ENCODE assay signal across 11 cellular contexts in genomic region chr4:183723561-183724228, GRCh38.
A peak's percentile ranks its signal among the peaks of the same experiment; 100 is the strongest.
DNase-seq lines count a peak whose midpoint lies in the region; ATAC-seq and TF ChIP-seq lines count a peak whose summit lies in the region.
"Had no signal": no experiment of that assay in that cellular context is flagged by ENCODE, and none has a peak within 500 bp of the region (broad histone marks: within the 10 kb centered on the region; RNA-seq: fewer than 3 reads in every experiment).

No MANE protein-coding gene starts in this region.

- intact Hi-C loops in body of pancreas (cut with DNase I) (no loop called here), natural killer cell (cut with micrococcal nuclease) (no loop called here)

- no peak for DNase-seq in CD4-positive, CD25-positive, alpha-beta regulatory T cell
- DNase-seq in HFFc6 (no peak), body of pancreas (no peak), natural killer cell (no peak), GM19240 (ENCODE audit: insufficient read length, low spot score) (no peak), cerebellar cortex (ENCODE audit: low spot score) (no peak), NCI-H1092 (lab: John Stamatoyannopoulos, UW) (no peak), NCI-H2107 (lab: John Stamatoyannopoulos, UW) (no peak)

- WGBS in body of pancreas, 2 donors = 60 to 63% methylated on average over 12 of the region's 12 CpGs

- no peaks in the 10 kb centered on the region for H3K9me3 Mint-ChIP-seq in CD4-positive, CD25-positive, alpha-beta regulatory T cell
- H3K9me3 Mint-ChIP-seq in HFFc6 = 0 out of 2 replicates have a peak, but pooled peaks cover 5% of the 10 kb centered on the region
- no peaks in the 10 kb centered on the region for H3K9me3 Mint-ChIP-seq in natural killer cell

- no peaks in the 10 kb centered on the region for H3K9me3 ChIP-seq in CD4-positive, CD25-positive, alpha-beta regulatory T cell (ENCODE audit: control insufficient read depth in 2 of 2, low read length in 2 of 2)
- H3K9me3 ChIP-seq in body of pancreas = no peaks in the 10 kb centered on the region
- H3K9me3 ChIP-seq: tibial nerve had no signal

- H3K27ac Mint-ChIP-seq in CD4-positive, CD25-positive, alpha-beta regulatory T cell = peak overlapping the region in 1 of 3 donors; percentile 72
- no peak overlapping the region for H3K27ac Mint-ChIP-seq in HFFc6
- H3K27ac Mint-ChIP-seq in natural killer cell = peak overlapping the region in 1 of 2 donors; percentile 75

- peaks cover 15% of the 10 kb centered on the region for H3K4me1 ChIP-seq in CD4-positive, CD25-positive, alpha-beta regulatory T cell (ENCODE audit: control insufficient read depth, insufficient read depth, low read length, poor library complexity, severe bottlenecking)
- H3K4me1 ChIP-seq in body of pancreas = peaks cover 25% of the 10 kb centered on the region

- no peaks in the 10 kb centered on the region for H3K36me3 Mint-ChIP-seq in CD4-positive, CD25-positive, alpha-beta regulatory T cell
- H3K36me3 Mint-ChIP-seq in HFFc6 (ENCODE audit: low read depth) = no peaks in the 10 kb centered on the region
- H3K36me3 Mint-ChIP-seq in natural killer cell = no peaks in the 10 kb centered on the region

- TF ChIP-seq CTCF in HFFc6 (IDR thresholded peaks at IDR 0.05) = no peak
- TF ChIP-seq CTCF in body of pancreas (IDR thresholded peaks at IDR 0.05) = no peak
- no peak for TF ChIP-seq CTCF in natural killer cell (IDR thresholded peaks at IDR 0.05)

- no peaks in the 10 kb centered on the region for H3K27me3 ChIP-seq in CD4-positive, CD25-positive, alpha-beta regulatory T cell (ENCODE audit: control insufficient read depth, insufficient read depth, low read length)
- no peaks in the 10 kb centered on the region for H3K27me3 ChIP-seq in body of pancreas
- H3K27me3 ChIP-seq: left lung, tibial nerve had no signal

- peak overlapping the region; percentile 13 for H3K4me3 ChIP-seq in CD4-positive, CD25-positive, alpha-beta regulatory T cell (ENCODE audit: low read depth, low read length)
- H3K4me3 ChIP-seq in body of pancreas = no peak overlapping the region

- no peak for ATAC-seq in CD4-positive, CD25-positive, alpha-beta regulatory T cell (ENCODE audit: low read depth in 2 of 2)
- ATAC-seq in body of pancreas (no peak), natural killer cell (no peak)

- TF ChIP-seq POLR2A in body of pancreas (IDR thresholded peaks at IDR 0.05) = no peak

- peak overlapping the region; percentile 84 to 89 (median 86) for H3K4me3 Mint-ChIP-seq in CD4-positive, CD25-positive, alpha-beta regulatory T cell
- H3K4me3 Mint-ChIP-seq in HFFc6 = peak overlapping the region; percentile 61
- peak overlapping the region; percentile 93 for H3K4me3 Mint-ChIP-seq in natural killer cell

- H3K27ac ChIP-seq in CD4-positive, CD25-positive, alpha-beta regulatory T cell (ENCODE audit: insufficient read depth, low read length, poor library complexity, severe bottlenecking) = no peak overlapping the region
- H3K27ac ChIP-seq in body of pancreas = peak overlapping the region; percentile 77 to 94 (median 84)
- H3K27ac ChIP-seq: cardiac muscle cell had no signal

- H3K4me1 Mint-ChIP-seq in CD4-positive, CD25-positive, alpha-beta regulatory T cell = peaks cover 0 to 13% (median 6%) of the 10 kb centered on the region in 4 donors
- H3K4me1 Mint-ChIP-seq in HFFc6 (ENCODE audit: low read depth) (peaks cover 5% of the 10 kb centered on the region; the same call in 1 of the 2 replicates), natural killer cell (peaks cover 15 to 16% of the 10 kb centered on the region in 2 donors)

- peaks cover 9% of the 10 kb centered on the region for H3K27me3 Mint-ChIP-seq in CD4-positive, CD25-positive, alpha-beta regulatory T cell
- H3K27me3 Mint-ChIP-seq in HFFc6 (ENCODE audit: insufficient read depth) (peaks cover 2% of the 10 kb centered on the region), natural killer cell (ENCODE audit: low read depth in 2 of 2) (peaks cover 0 to 8% of the 10 kb centered on the region in 2 donors)

- no peaks in the 10 kb centered on the region for H3K36me3 ChIP-seq in CD4-positive, CD25-positive, alpha-beta regulatory T cell (ENCODE audit: control insufficient read depth, insufficient read depth, low read length)
- no peaks in the 10 kb centered on the region for H3K36me3 ChIP-seq in body of pancreas (replicated peaks in 1 of 2; ENCODE audit: insufficient read depth in 1 of 2, low read depth in 2 of 2)
- H3K36me3 ChIP-seq: cardiac muscle cell, left lung, tibial nerve had no signal
